17 cellular contexts compared by ENCODE assay signal in the genomic region with DNA sequence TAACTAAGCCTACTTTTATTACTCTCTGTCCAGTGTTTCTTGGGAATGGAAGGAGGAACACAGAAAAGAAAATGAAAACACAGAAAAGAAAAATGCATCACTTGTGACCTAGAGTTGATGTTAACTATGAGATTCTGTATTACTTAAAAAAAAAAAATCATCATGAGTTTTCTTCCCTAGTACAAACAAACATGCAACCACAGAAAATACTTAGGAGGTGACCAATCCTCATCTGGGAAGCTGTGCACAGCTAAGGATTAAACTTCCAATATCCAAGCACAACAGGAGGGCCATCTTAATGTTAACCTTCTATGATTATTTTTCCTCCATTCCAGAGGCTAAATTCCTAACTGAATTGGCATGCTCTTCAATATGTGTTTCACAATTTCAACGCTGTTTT.
A peak's percentile ranks its signal among the peaks of the same experiment; 100 is the strongest.
DNase-seq lines count a peak whose midpoint lies in the region; ATAC-seq and TF ChIP-seq lines count a peak whose summit lies in the region.
"Had no signal": no experiment of that assay in that cellular context is flagged by ENCODE, and none has a peak within 500 bp of the region (broad histone marks: within the 10 kb centered on the region; RNA-seq: fewer than 3 reads in every experiment).

No MANE protein-coding gene starts in this region.

- H3K4me1 Mint-ChIP-seq in endodermal cell: peaks cover under 1% of the 10 kb centered on the region
- H3K4me1 Mint-ChIP-seq: activated naive CD4-positive, alpha-beta T cell treated with anti-CD3 and anti-CD28 coated beads, Interleukin-2, amount 50 U/mL, for 24 hours had no signal

- H3K9me3 Mint-ChIP-seq in endodermal cell: no peaks in the 10 kb centered on the region

- no peak overlapping the region for H3K4me3 Mint-ChIP-seq in endodermal cell
- H3K4me3 Mint-ChIP-seq: activated naive CD4-positive, alpha-beta T cell treated with anti-CD3 and anti-CD28 coated beads, Interleukin-2, amount 50 U/mL, for 24 hours had no signal

- no peaks in the 10 kb centered on the region for H3K27me3 Mint-ChIP-seq in endodermal cell (ENCODE audit: insufficient read depth)
- H3K27me3 Mint-ChIP-seq: activated naive CD4-positive, alpha-beta T cell treated with anti-CD3 and anti-CD28 coated beads, Interleukin-2, amount 50 U/mL, for 24 hours had no signal

- POLR2A ChIA-PET in AG04450 (lab: Yijun Ruan, JAX): no interaction called here

- no peak overlapping the region for H2BK12ac ChIP-seq in mesenchymal stem cell (ENCODE audit: low read length in 2 of 2)

- no peak for ATAC-seq in HG02588 (IDR thresholded peaks at IDR 0.05; ENCODE audit: unreplicated experiment)
- ATAC-seq in HG02938 (IDR thresholded peaks at IDR 0.05; ENCODE audit: unreplicated experiment): no peak
- ATAC-seq: lower lobe of right lung had no signal

- CTCF ChIA-PET in AG04450 (lab: Charles Lee): no interaction called here

- no peak overlapping the region for H3K4ac ChIP-seq in mesenchymal stem cell (ENCODE audit: low read depth in 1 of 2, low read length in 2 of 2)

- in situ Hi-C loops in brain microvascular endothelial cell (cut with HindIII; ENCODE audit: low pct_ligation_motif_present, low sequenced_read_pairs): no loop called here

- H3K4me3 ChIP-seq in AG04450 (ENCODE audit: low read depth, low read length): no peak overlapping the region
- no peak overlapping the region for H3K4me3 ChIP-seq in brain microvascular endothelial cell (ENCODE audit: low read depth, low read length)
- no peak overlapping the region for H3K4me3 ChIP-seq in mesenchymal stem cell (ENCODE audit: insufficient read depth in 1 of 2, low read depth in 1 of 2, low read length in 2 of 2)
- H3K4me3 ChIP-seq in endodermal cell (ENCODE audit: low read length): no peak overlapping the region
- H3K4me3 ChIP-seq: HAP-1, lower lobe of right lung, SK-N-MC had no signal

- peaks cover 2% of the 10 kb centered on the region for H3K4me1 ChIP-seq in mesenchymal stem cell (ENCODE audit: control insufficient read depth, insufficient read depth, low read depth, low read length)
- no peaks in the 10 kb centered on the region for H3K4me1 ChIP-seq in endodermal cell (ENCODE audit: control insufficient read depth, insufficient read depth, low read length)
- H3K4me1 ChIP-seq: lower lobe of right lung had no signal

- H3K79me1 ChIP-seq in mesenchymal stem cell (replicated peaks; ENCODE audit: low read length, poor library complexity, severe bottlenecking): no peaks in the 10 kb centered on the region

- H3K27ac ChIP-seq in AG04450 (ENCODE audit: low read depth, low read length) (no peak overlapping the region), brain microvascular endothelial cell (no peak overlapping the region), mesenchymal stem cell (ENCODE audit: low read length, poor library complexity, severe bottlenecking) (no peak overlapping the region), endodermal cell (ENCODE audit: low read depth, low read length) (no peak overlapping the region)
- H3K27ac ChIP-seq: lower lobe of right lung, neutrophil, SK-N-MC had no signal

- no peak overlapping the region for H2AK5ac ChIP-seq in mesenchymal stem cell (ENCODE audit: low read length, severe bottlenecking)

- H2BK120ac ChIP-seq in mesenchymal stem cell (ENCODE audit: low read depth, low read length): no peak overlapping the region

- H2BK5ac ChIP-seq in mesenchymal stem cell (ENCODE audit: low read depth, low read length, poor library complexity, severe bottlenecking): no peak overlapping the region

- DNase-seq in AG04450 (ENCODE audit: low read depth, low spot score): peak; percentile 83
- DNase-seq in HS-27A (ENCODE audit: low read depth): peak; percentile 48
- peak; percentile 71 for DNase-seq in brain microvascular endothelial cell
- DNase-seq in mesenchymal stem cell: peak; percentile 83
- no peak for DNase-seq in endodermal cell
- DNase-seq in GM20000 (ENCODE audit: low spot score): no peak
- DNase-seq: lower lobe of right lung; MM.1S; NCI-H2081; stimulated activated CD4-positive, alpha-beta T cell treated with anti-CD3 and anti-CD28 coated beads, Interleukin-12 subunit alpha, Interleukin-12 subunit beta, amount 100 ng/mL, for 4 hours; substantia nigra had no signal

- H3K9ac ChIP-seq in mesenchymal stem cell (ENCODE audit: low read length): no peak overlapping the region
- H3K9ac ChIP-seq in endodermal cell (ENCODE audit: extremely low read depth, low read length, poor library complexity, severe bottlenecking): no peak overlapping the region

- TF ChIP-seq CTCF in AG04450 (IDR thresholded peaks at IDR 0.05; ENCODE audit: low read depth, low read length): no peak
- no peak for TF ChIP-seq CTCF in brain microvascular endothelial cell (IDR thresholded peaks at IDR 0.05; ENCODE audit: low read depth, low read length, missing control alignments)
- no peak for TF ChIP-seq CTCF in endodermal cell (conservative IDR thresholded peaks at IDR 0.05)
- no peak for TF ChIP-seq CTCF in GM20000 (IDR thresholded peaks at IDR 0.05; ENCODE audit: extremely low read depth, missing control alignments)

- H4K91ac ChIP-seq in mesenchymal stem cell (ENCODE audit: low read length): no peak overlapping the region

- H3K18ac ChIP-seq in mesenchymal stem cell (ENCODE audit: low read depth in 1 of 2, low read length in 2 of 2): no peak overlapping the region

- H3K23ac ChIP-seq in mesenchymal stem cell (ENCODE audit: low read length in 2 of 2): no peak overlapping the region

- no peaks in the 10 kb centered on the region for H3K27me3 ChIP-seq in AG04450 (ENCODE audit: control insufficient read depth, insufficient read depth, low read length)
- no peaks in the 10 kb centered on the region for H3K27me3 ChIP-seq in brain microvascular endothelial cell (replicated peaks)
- no peaks in the 10 kb centered on the region for H3K27me3 ChIP-seq in mesenchymal stem cell (ENCODE audit: control insufficient read depth in 1 of 2, insufficient read depth in 1 of 2, low read length in 2 of 2)
- H3K27me3 ChIP-seq in endodermal cell (ENCODE audit: control insufficient read depth, insufficient read depth, low read length, poor library complexity, severe bottlenecking): no peaks in the 10 kb centered on the region
- H3K27me3 ChIP-seq: neutrophil had no signal

- H3K36me3 ChIP-seq in brain microvascular endothelial cell (replicated peaks): no peaks in the 10 kb centered on the region
- no peaks in the 10 kb centered on the region for H3K36me3 ChIP-seq in mesenchymal stem cell (ENCODE audit: control insufficient read depth in 1 of 2, insufficient read depth in 2 of 2, low read depth in 1 of 2, low read length in 2 of 2)
- no peaks in the 10 kb centered on the region for H3K36me3 ChIP-seq in endodermal cell (ENCODE audit: control insufficient read depth, insufficient read depth, low read length)
- H3K36me3 ChIP-seq: HAP-1, lower lobe of right lung, neutrophil had no signal

- H3K4me2 ChIP-seq in mesenchymal stem cell (ENCODE audit: low read length, poor library complexity, severe bottlenecking): no peak overlapping the region

- H3K14ac ChIP-seq in mesenchymal stem cell (ENCODE audit: low read length in 2 of 2): no peak overlapping the region

- H3K27ac Mint-ChIP-seq in endodermal cell: no peak overlapping the region
- H3K27ac Mint-ChIP-seq: activated naive CD4-positive, alpha-beta T cell treated with anti-CD3 and anti-CD28 coated beads, Interleukin-2, amount 50 U/mL, for 24 hours had no signal

- no peak overlapping the region for H2AFZ ChIP-seq in mesenchymal stem cell (ENCODE audit: low read depth, low read length)

- no peaks in the 10 kb centered on the region for H3K36me3 Mint-ChIP-seq in endodermal cell (ENCODE audit: low read depth)
- H3K36me3 Mint-ChIP-seq: activated naive CD4-positive, alpha-beta T cell treated with anti-CD3 and anti-CD28 coated beads, Interleukin-2, amount 50 U/mL, for 24 hours had no signal

- WGBS in mesenchymal stem cell: no CpG with 5 or more reads among the region's 1 CpG
- WGBS in endodermal cell (ENCODE audit: insufficient coverage in 1 of 2, insufficient read length in 1 of 2), 2 experiments: 95 to 100% methylated on average over 1 of the region's 1 CpG

- H3K9me3 ChIP-seq in AG04450 (ENCODE audit: control insufficient read depth, insufficient read depth, low read length) (no peaks in the 10 kb centered on the region), mesenchymal stem cell (ENCODE audit: control insufficient read depth, low read length) (no peaks in the 10 kb centered on the region), endodermal cell (ENCODE audit: control insufficient read depth, low read length) (no peaks in the 10 kb centered on the region)
- H3K9me3 ChIP-seq: HAP-1, lower lobe of right lung had no signal

- no peak overlapping the region for H2BK15ac ChIP-seq in mesenchymal stem cell (ENCODE audit: low read depth, poor library complexity, severe bottlenecking)

- H4K8ac ChIP-seq in mesenchymal stem cell (ENCODE audit: low read length): no peak overlapping the region

Comparison
In these comparisons a context has a peak if more than half of its experiments do, and no peak if none do; other contexts are left out.
1. DNase-seq: peak in AG04450 (single experiment), HS-27A (single experiment), brain microvascular endothelial cell (single experiment) and mesenchymal stem cell (single experiment); none in endodermal cell (single experiment) and GM20000 (single experiment).